8 cellular contexts compared by ENCODE assay signal in the genomic region with DNA sequence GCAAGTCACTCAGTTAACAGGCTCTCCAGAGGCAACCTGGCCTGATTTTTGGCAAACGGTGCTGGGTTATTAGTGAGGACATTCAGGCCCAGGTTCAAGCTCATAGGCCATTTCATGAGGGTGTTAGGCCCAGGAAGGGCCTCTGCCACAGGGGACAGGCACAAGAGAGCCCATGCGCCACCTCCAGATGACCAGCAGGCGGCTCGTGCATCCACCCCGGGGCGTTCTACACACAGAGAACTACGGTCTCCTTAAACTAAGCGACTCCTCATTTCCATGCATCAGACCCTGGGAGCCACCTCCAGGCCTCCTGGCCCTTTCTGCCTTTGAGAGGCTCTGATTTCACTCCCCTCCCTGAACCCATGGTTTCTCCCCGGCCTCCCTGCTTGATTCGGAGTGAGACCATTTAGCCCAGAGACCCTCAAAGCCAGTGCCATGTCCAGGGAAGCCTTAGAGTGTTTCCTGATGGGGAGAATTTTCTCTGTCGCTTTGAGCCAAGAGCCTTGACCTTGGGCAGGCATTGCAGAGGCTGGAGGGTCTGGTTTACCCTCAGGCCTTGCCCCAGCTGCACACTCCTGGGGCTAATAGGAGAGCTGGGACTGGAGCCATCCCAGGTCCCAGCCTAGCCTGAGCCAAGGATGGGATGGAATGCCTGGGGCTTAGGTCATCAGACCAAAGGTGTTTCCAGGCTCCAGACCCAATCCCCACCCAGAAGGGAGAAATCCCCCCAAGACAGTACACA.
A peak's percentile ranks its signal among the peaks of the same experiment; 100 is the strongest.
DNase-seq lines count a peak whose midpoint lies in the region; TF ChIP-seq lines count a peak whose summit lies in the region.

No MANE protein-coding gene starts in this region.

- POLR2A ChIA-PET in MCF 10A (lab: Yijun Ruan, JAX) = no interaction called here

- H3K27me3 ChIP-seq in breast epithelium (no peaks in the 10 kb centered on the region), thyroid gland (no peaks in the 10 kb centered on the region)

- intact Hi-C loops in MCF 10A (cut with micrococcal nuclease) (no loop called here), breast epithelium (cut with DNase I; ENCODE audit: low total_unique reads) (no loop called here), thyroid gland (cut with DNase I) (no loop called here)

- H3K4me1 ChIP-seq in breast epithelium (no peaks in the 10 kb centered on the region), thyroid gland (peaks cover 7 to 16% of the 10 kb centered on the region in 2 donors)

- CTCF ChIA-PET in MCF 10A (lab: Yijun Ruan, JAX) = interaction anchor here (0.6 kb wide), 1 partner anchor 33 kb away, joined by 3 read pairs; no protein-coding TSS in a partner anchor

- no peaks in the 10 kb centered on the region for H3K36me3 ChIP-seq in breast epithelium
- no peaks in the 10 kb centered on the region for H3K36me3 ChIP-seq in thyroid gland

- no peak overlapping the region for H3K27ac ChIP-seq in breast epithelium
- peak overlapping the region; percentile 25 to 49 (median 26) for H3K27ac ChIP-seq in thyroid gland

- H3K27me3 Mint-ChIP-seq in MCF 10A (ENCODE audit: insufficient read depth, unreplicated experiment) = no peaks in the 10 kb centered on the region

- WGBS in thyroid gland, 2 donors = 45 to 58% methylated on average over 4 to 11 of the region's 11 CpGs

- no peaks in the 10 kb centered on the region for H3K9me3 Mint-ChIP-seq in MCF 10A (ENCODE audit: unreplicated experiment)

- TF ChIP-seq CTCF in MCF 10A (IDR thresholded peaks at IDR 0.05; ENCODE audit: unreplicated experiment) (peak; percentile 10), breast epithelium (IDR thresholded peaks at IDR 0.05) (no peak), fibroblast of pulmonary artery (IDR thresholded peaks at IDR 0.05; ENCODE audit: low read length, missing control alignments) (peak; percentile 9), thyroid gland (IDR thresholded peaks at IDR 0.05) (peak in 4 of 6 experiments; percentile 19 to 53 (median 50))

- H3K9me3 ChIP-seq in breast epithelium (no peaks in the 10 kb centered on the region), thyroid gland (no peaks in the 10 kb centered on the region)

- H3K4me1 Mint-ChIP-seq in MCF 10A (ENCODE audit: insufficient read depth, unreplicated experiment) = no peaks in the 10 kb centered on the region

- H3K36me3 Mint-ChIP-seq in MCF 10A (ENCODE audit: insufficient read depth, unreplicated experiment) = no peaks in the 10 kb centered on the region

- no peak overlapping the region for H3K4me3 ChIP-seq in breast epithelium
- H3K4me3 ChIP-seq in fibroblast of pulmonary artery (replicated peaks; ENCODE audit: low read depth, low read length) = no peak overlapping the region
- no peak overlapping the region for H3K4me3 ChIP-seq in thyroid gland (replicated peaks in 1 of 3)

- H3K27ac Mint-ChIP-seq in MCF 10A (ENCODE audit: low read depth, unreplicated experiment) = no peak overlapping the region

- DNase-seq in MCF 10A (ENCODE audit: unreplicated experiment) = peak; percentile 25
- no peak for DNase-seq in breast epithelium (ENCODE audit: low spot score in 2 of 2)
- DNase-seq in NAMALWA (ENCODE audit: low spot score) = peak; percentile 13
- DNase-seq in fibroblast of pulmonary artery (ENCODE audit: low read depth) = no peak
- DNase-seq in thyroid gland = peak; percentile 59 to 61
- no peak for DNase-seq in DMS153 treated with DMSO at 0.1 percent for 48 hours (lab: John Stamatoyannopoulos, UW; ENCODE audit: unreplicated experiment)
- DNase-seq in SHP77 treated with DMSO at 0.1 percent for 48 hours (lab: John Stamatoyannopoulos, UW) = no peak
- no peak for DNase-seq in ureter (ENCODE audit: low spot score)

- TF ChIP-seq POLR2A in breast epithelium (IDR thresholded peaks at IDR 0.05) = no peak
- TF ChIP-seq POLR2A in thyroid gland (IDR thresholded peaks at IDR 0.05) = no peak

- no TSS peak for BruUV-seq in MCF 10A (replicated peaks; lab: Mats Ljungman, UMichigan)

- no peak overlapping the region for H3K4me3 Mint-ChIP-seq in MCF 10A (ENCODE audit: unreplicated experiment)

Comparison
In these comparisons a context has a peak if more than half of its experiments do, and no peak if none do; other contexts are left out.
1. DNase-seq: peak in MCF 10A (single experiment), NAMALWA (single experiment) and thyroid gland (2 of 2); none in breast epithelium (0 of 2), fibroblast of pulmonary artery (single experiment), DMS153 treated with DMSO at 0.1 percent for 48 hours (single experiment), SHP77 treated with DMSO at 0.1 percent for 48 hours (single experiment) and ureter (single experiment).
2. CTCF ChIP-seq: peak in MCF 10A (single experiment), fibroblast of pulmonary artery (single experiment) and thyroid gland (4 of 6); none in breast epithelium (0 of 3).
3. H3K27ac ChIP-seq: peak in thyroid gland (3 of 3); none in breast epithelium (0 of 2).